Comparison of ENCODE assay signal across 1 cellular context in the genomic region with DNA sequence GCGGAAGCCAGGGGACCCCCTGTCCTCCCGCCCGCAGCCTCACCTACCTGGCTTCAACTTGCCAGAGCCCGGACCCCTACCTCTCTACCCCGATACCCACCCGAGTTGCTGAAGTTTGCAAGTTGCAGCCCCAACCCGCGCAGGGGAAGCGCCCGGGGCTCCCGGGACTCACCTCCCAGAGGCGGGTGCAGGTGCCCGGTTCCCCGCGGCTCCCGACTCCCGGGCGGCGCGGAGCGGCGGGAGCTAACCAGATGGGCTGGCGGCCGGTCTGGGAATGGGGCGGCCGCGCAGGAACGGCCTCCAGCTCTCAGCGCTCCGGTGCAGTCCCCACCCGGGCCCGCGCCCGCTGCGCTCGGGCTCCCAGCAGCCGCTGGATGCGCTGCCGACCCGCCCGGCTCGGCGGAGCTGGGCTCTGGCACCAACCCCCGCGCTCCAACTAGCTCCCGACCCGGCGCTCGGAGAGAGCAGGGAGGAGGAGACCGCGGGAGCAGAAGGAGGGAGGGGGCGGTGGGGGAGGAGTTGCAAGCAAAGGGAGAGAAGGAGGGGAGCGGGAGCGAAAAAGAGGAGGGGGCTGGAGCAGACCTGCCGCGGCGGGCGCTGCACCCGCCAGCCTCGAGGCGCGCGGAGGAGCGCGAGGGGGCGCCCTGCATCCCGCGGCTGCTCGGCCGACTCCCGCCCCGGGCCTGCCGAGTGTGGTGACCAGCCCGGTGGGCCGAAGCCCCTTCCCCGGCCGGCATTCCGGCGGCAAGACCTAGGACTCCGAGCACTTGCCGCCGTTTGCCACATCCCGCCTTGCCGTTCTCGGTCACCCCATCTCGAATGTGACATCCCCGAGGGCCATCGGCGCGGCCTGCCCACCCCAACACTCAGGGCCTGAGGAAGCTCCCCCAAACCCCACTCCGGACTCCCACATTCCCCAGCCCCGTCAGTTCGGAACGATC.
TF ChIP-seq lines count a peak whose summit lies in the region.

A gene with protein sequence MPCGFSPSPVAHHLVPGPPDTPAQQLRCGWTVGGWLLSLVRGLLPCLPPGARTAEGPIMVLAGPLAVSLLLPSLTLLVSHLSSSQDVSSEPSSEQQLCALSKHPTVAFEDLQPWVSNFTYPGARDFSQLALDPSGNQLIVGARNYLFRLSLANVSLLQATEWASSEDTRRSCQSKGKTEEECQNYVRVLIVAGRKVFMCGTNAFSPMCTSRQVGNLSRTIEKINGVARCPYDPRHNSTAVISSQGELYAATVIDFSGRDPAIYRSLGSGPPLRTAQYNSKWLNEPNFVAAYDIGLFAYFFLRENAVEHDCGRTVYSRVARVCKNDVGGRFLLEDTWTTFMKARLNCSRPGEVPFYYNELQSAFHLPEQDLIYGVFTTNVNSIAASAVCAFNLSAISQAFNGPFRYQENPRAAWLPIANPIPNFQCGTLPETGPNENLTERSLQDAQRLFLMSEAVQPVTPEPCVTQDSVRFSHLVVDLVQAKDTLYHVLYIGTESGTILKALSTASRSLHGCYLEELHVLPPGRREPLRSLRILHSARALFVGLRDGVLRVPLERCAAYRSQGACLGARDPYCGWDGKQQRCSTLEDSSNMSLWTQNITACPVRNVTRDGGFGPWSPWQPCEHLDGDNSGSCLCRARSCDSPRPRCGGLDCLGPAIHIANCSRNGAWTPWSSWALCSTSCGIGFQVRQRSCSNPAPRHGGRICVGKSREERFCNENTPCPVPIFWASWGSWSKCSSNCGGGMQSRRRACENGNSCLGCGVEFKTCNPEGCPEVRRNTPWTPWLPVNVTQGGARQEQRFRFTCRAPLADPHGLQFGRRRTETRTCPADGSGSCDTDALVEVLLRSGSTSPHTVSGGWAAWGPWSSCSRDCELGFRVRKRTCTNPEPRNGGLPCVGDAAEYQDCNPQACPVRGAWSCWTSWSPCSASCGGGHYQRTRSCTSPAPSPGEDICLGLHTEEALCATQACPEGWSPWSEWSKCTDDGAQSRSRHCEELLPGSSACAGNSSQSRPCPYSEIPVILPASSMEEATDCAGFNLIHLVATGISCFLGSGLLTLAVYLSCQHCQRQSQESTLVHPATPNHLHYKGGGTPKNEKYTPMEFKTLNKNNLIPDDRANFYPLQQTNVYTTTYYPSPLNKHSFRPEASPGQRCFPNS (minus strand): TSS at position 472 of the 941 bp plus-strand sequence. CDS start 66,500 bp downstream, outside the sequence.

TF ChIP-seq in A549, 52 proteins besides CTCF, POLR2A, EP300 and RAD21 (continued from another document):
- TF ChIP-seq, protein P1, sequence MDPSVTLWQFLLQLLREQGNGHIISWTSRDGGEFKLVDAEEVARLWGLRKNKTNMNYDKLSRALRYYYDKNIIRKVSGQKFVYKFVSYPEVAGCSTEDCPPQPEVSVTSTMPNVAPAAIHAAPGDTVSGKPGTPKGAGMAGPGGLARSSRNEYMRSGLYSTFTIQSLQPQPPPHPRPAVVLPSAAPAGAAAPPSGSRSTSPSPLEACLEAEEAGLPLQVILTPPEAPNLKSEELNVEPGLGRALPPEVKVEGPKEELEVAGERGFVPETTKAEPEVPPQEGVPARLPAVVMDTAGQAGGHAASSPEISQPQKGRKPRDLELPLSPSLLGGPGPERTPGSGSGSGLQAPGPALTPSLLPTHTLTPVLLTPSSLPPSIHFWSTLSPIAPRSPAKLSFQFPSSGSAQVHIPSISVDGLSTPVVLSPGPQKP (IDR thresholded peaks at IDR 0.05; ENCODE audit: low read depth, low read length), result no peak
- TF ChIP-seq, protein P2, sequence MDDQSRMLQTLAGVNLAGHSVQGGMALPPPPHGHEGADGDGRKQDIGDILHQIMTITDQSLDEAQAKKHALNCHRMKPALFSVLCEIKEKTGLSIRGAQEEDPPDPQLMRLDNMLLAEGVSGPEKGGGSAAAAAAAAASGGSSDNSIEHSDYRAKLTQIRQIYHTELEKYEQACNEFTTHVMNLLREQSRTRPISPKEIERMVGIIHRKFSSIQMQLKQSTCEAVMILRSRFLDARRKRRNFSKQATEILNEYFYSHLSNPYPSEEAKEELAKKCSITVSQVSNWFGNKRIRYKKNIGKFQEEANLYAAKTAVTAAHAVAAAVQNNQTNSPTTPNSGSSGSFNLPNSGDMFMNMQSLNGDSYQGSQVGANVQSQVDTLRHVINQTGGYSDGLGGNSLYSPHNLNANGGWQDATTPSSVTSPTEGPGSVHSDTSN (IDR thresholded peaks at IDR 0.05), result no peak
